ENCODE assay signal across 14 cellular contexts in genomic region chr7:131529179-131529578, GRCh38.
"Had no signal": no experiment of that assay in that cellular context is flagged by ENCODE, and none has a peak within 500 bp of the region (broad histone marks: within the 10 kb centered on the region; RNA-seq: fewer than 3 reads in every experiment).

No MANE protein-coding gene starts in this region.

- H3K4me1 Mint-ChIP-seq: natural killer cell had no signal

- H3K27me3 ChIP-seq: suprapubic skin had no signal

- H3K9me3 Mint-ChIP-seq: activated CD4-positive, alpha-beta memory T cell treated with anti-CD3 and anti-CD28 coated beads, Interleukin-2, amount 10 ng/mL, durations not matched to agents 7 days and 5 days; activated naive CD8-positive, alpha-beta T cell treated with anti-CD3 and anti-CD28 coated beads for 36 hours; natural killer cell; type B pancreatic cell had no signal

- H3K36me3 Mint-ChIP-seq: activated naive CD8-positive, alpha-beta T cell treated with anti-CD3 and anti-CD28 coated beads for 36 hours; natural killer cell; type B pancreatic cell had no signal

- H3K4me1 ChIP-seq: prostate gland, suprapubic skin had no signal

- H3K36me3 ChIP-seq: prostate gland, suprapubic skin had no signal

- H3K27ac ChIP-seq: prostate gland, suprapubic skin had no signal

- H3K27me3 Mint-ChIP-seq: type B pancreatic cell had no signal

- H3K4me3 Mint-ChIP-seq: activated CD4-positive, alpha-beta memory T cell treated with anti-CD3 and anti-CD28 coated beads, Interleukin-2, amount 10 ng/mL, durations not matched to agents 7 days and 5 days; activated naive CD8-positive, alpha-beta T cell treated with anti-CD3 and anti-CD28 coated beads for 36 hours; natural killer cell; type B pancreatic cell had no signal

- H3K4me3 ChIP-seq: lung, mucosa of descending colon, prostate gland, suprapubic skin had no signal

- H3K9me3 ChIP-seq: mucosa of descending colon, prostate gland, suprapubic skin had no signal

- ATAC-seq: mucosa of descending colon, natural killer cell had no signal

- DNase-seq: activated CD4-positive, alpha-beta memory T cell treated with anti-CD3 and anti-CD28 coated beads, Interleukin-2, amount 10 ng/mL, durations not matched to agents 7 days and 5 days; activated gamma-delta T cell treated with Interleukin-2 at 50 U/mL for 16 hours; activated naive CD8-positive, alpha-beta T cell treated with anti-CD3 and anti-CD28 coated beads for 36 hours; activated T-cell treated with anti-CD3 and anti-CD28 coated beads, Interleukin-2, amount 50 U/mL, for 48 hours; hypothalamus; natural killer cell; occipital lobe; stimulated activated CD4-positive, alpha-beta T cell treated with anti-CD3 and anti-CD28 coated beads, Interleukin-2, amount 100 ng/mL, for 48 hours; stimulated activated naive CD4-positive, alpha-beta T cell treated with Interleukin-2 at 50 U/mL for 16 hours had no signal

- H3K27ac Mint-ChIP-seq: activated CD4-positive, alpha-beta memory T cell treated with anti-CD3 and anti-CD28 coated beads, Interleukin-2, amount 10 ng/mL, durations not matched to agents 7 days and 5 days; activated naive CD8-positive, alpha-beta T cell treated with anti-CD3 and anti-CD28 coated beads for 36 hours; natural killer cell; type B pancreatic cell had no signal
